15 cellular contexts compared by ENCODE assay signal in genomic region chr2:235219048-235219447, GRCh38.
A peak's percentile ranks its signal among the peaks of the same experiment; 100 is the strongest.
DNase-seq lines count a peak whose midpoint lies in the region; ATAC-seq lines count a peak whose summit lies in the region.
"Had no signal": no experiment of that assay in that cellular context is flagged by ENCODE, and none has a peak within 500 bp of the region (broad histone marks: within the 10 kb centered on the region; RNA-seq: fewer than 3 reads in every experiment).

No MANE protein-coding gene starts in this region.

- no peak overlapping the region for H2BK5ac ChIP-seq in mesendoderm (ENCODE audit: low read length)

- H2BK120ac ChIP-seq in mesendoderm (ENCODE audit: low read depth, low read length), result no peak overlapping the region

- no peak overlapping the region for H3K4me3 Mint-ChIP-seq in activated CD4-positive, alpha-beta memory T cell treated with anti-CD3 and anti-CD28 coated beads, Interleukin-2, amount 10 ng/mL, durations not matched to agents 7 days and 5 days
- H3K4me3 Mint-ChIP-seq: CD14-positive monocyte; CD8-positive, alpha-beta T cell had no signal

- no peak overlapping the region for H4K8ac ChIP-seq in mesendoderm (ENCODE audit: low read depth, low read length)

- POLR2A ChIA-PET in activated CD4-positive, alpha-beta memory T cell treated with anti-CD3 and anti-CD28 coated beads, Interleukin-2, amount 10 ng/mL, durations not matched to agents 7 days and 5 days (lab: Charles Lee), result no interaction called here

- ATAC-seq in Right ventricle myocardium inferior (peak; percentile 34), left ventricle myocardium superior (no peak)
- ATAC-seq: CD8-positive, alpha-beta T cell had no signal

- no peaks in the 10 kb centered on the region for H3K27me3 ChIP-seq in mesendoderm (ENCODE audit: insufficient read depth, low read length, poor library complexity)

- no peaks in the 10 kb centered on the region for H3K79me1 ChIP-seq in mesendoderm (ENCODE audit: low read length)

- H3K18ac ChIP-seq in mesendoderm (ENCODE audit: low read length), result no peak overlapping the region

- H3K36me3 Mint-ChIP-seq in activated CD4-positive, alpha-beta memory T cell treated with anti-CD3 and anti-CD28 coated beads, Interleukin-2, amount 10 ng/mL, durations not matched to agents 7 days and 5 days (ENCODE audit: low read depth), result no peaks in the 10 kb centered on the region
- H3K36me3 Mint-ChIP-seq: CD14-positive monocyte; CD8-positive, alpha-beta T cell had no signal

- no peak overlapping the region for H3K23ac ChIP-seq in mesendoderm (ENCODE audit: low read length)

- no peaks in the 10 kb centered on the region for H3K27me3 Mint-ChIP-seq in activated CD4-positive, alpha-beta memory T cell treated with anti-CD3 and anti-CD28 coated beads, Interleukin-2, amount 10 ng/mL, durations not matched to agents 7 days and 5 days

- CTCF ChIA-PET in activated CD4-positive, alpha-beta memory T cell treated with anti-CD3 and anti-CD28 coated beads, Interleukin-2, amount 10 ng/mL, durations not matched to agents 7 days and 5 days (lab: Charles Lee), result no interaction called here

- H3K27ac Mint-ChIP-seq in activated CD4-positive, alpha-beta memory T cell treated with anti-CD3 and anti-CD28 coated beads, Interleukin-2, amount 10 ng/mL, durations not matched to agents 7 days and 5 days, result no peak overlapping the region
- H3K27ac Mint-ChIP-seq: CD8-positive, alpha-beta T cell had no signal

- no peaks in the 10 kb centered on the region for H3K4me1 ChIP-seq in mesendoderm (ENCODE audit: control insufficient read depth, low read depth, low read length)
- H3K4me1 ChIP-seq: HAP-1 had no signal

- H3K4ac ChIP-seq in mesendoderm (ENCODE audit: low read depth, low read length), result no peak overlapping the region

- no CpG with 5 or more reads among the region's 5 CpGs for WGBS in mesendoderm (ENCODE audit: extremely low coverage, insufficient coverage, low lambda C conversion rate)

- H3K79me2 ChIP-seq in mesendoderm (ENCODE audit: control insufficient read depth, insufficient read depth, low read length), result no peaks in the 10 kb centered on the region

- intact Hi-C loops in Right ventricle myocardium inferior (cut with DNase I) (no loop called here), left ventricle myocardium superior (cut with micrococcal nuclease) (no loop called here)

- H3K4me3 ChIP-seq in mesendoderm (ENCODE audit: low read length), result no peak overlapping the region
- H3K4me3 ChIP-seq: HAP-1 had no signal

- H3K9ac ChIP-seq in mesendoderm (ENCODE audit: low read length), result no peak overlapping the region

- no peak overlapping the region for H3K56ac ChIP-seq in mesendoderm (ENCODE audit: low read length)

- no peak overlapping the region for H2BK15ac ChIP-seq in mesendoderm (replicated peaks; ENCODE audit: low read depth)

- no peaks in the 10 kb centered on the region for H3K9me3 Mint-ChIP-seq in activated CD4-positive, alpha-beta memory T cell treated with anti-CD3 and anti-CD28 coated beads, Interleukin-2, amount 10 ng/mL, durations not matched to agents 7 days and 5 days
- H3K9me3 Mint-ChIP-seq: CD8-positive, alpha-beta T cell had no signal

- no peaks in the 10 kb centered on the region for H3K4me1 Mint-ChIP-seq in activated CD4-positive, alpha-beta memory T cell treated with anti-CD3 and anti-CD28 coated beads, Interleukin-2, amount 10 ng/mL, durations not matched to agents 7 days and 5 days
- H3K4me1 Mint-ChIP-seq: CD14-positive monocyte had no signal

- DNase-seq in Right ventricle myocardium inferior (ENCODE audit: missing footprints) (no peak), left ventricle myocardium superior (no peak), islet precursor cell (peak; percentile 45), renal cortical epithelial cell (ENCODE audit: low read depth) (peak; percentile 36), mesendoderm (no peak), SHP77 treated with DMSO at 0.1 percent for 48 hours (lab: John Stamatoyannopoulos, UW) (no peak)
- no peak for DNase-seq in activated CD4-positive, alpha-beta memory T cell treated with anti-CD3 and anti-CD28 coated beads, Interleukin-2, amount 10 ng/mL, durations not matched to agents 7 days and 5 days
- DNase-seq: CD8-positive, alpha-beta T cell; COR-L47; DMS153; DMS79 treated with DMSO at 0.1 percent for 48 hours; EL had no signal

- no peak overlapping the region for H3K27ac ChIP-seq in mesendoderm (ENCODE audit: low read depth, low read length)
- H3K27ac ChIP-seq: 22Rv1 had no signal

- H4K5ac ChIP-seq in mesendoderm (ENCODE audit: low read length), result no peak overlapping the region

- H3K4me2 ChIP-seq in mesendoderm (ENCODE audit: low read length), result no peak overlapping the region

- H3K36me3 ChIP-seq in mesendoderm (ENCODE audit: control insufficient read depth, insufficient read depth, low read length), result no peaks in the 10 kb centered on the region
- H3K36me3 ChIP-seq: HAP-1 had no signal

- H2AK5ac ChIP-seq in mesendoderm (ENCODE audit: low read length), result no peak overlapping the region

Comparison
In these comparisons a context has a peak if more than half of its experiments do, and no peak if none do; other contexts are left out.
1. DNase-seq: peak in islet precursor cell (single experiment) and renal cortical epithelial cell (single experiment); none in Right ventricle myocardium inferior (single experiment), left ventricle myocardium superior (single experiment), mesendoderm (single experiment), activated CD4-positive, alpha-beta memory T cell treated with anti-CD3 and anti-CD28 coated beads, Interleukin-2, amount 10 ng/mL, durations not matched to agents 7 days and 5 days (single experiment) and SHP77 treated with DMSO at 0.1 percent for 48 hours (single experiment).